ENCODE assay signal across 17 cellular contexts in genomic region chr19:35279985-35280821, GRCh38. TPM values are rescaled to one million over a fixed set of nuclear protein-coding genes. Genes with fewer than 3 reads are reported as not detected.
DNase-seq lines count a peak whose midpoint lies in the region; ATAC-seq and TF ChIP-seq lines count a peak whose summit lies in the region.
"Had no signal": no experiment of that assay in that cellular context is flagged by ENCODE, and none has a peak within 500 bp of the region (broad histone marks: within the 10 kb centered on the region; RNA-seq: fewer than 3 reads in every experiment).

No MANE protein-coding gene starts in this region.

- no peak overlapping the region for H3K27ac Mint-ChIP-seq in stimulated activated naive CD8-positive, alpha-beta T cell treated with anti-CD3 and anti-CD28 coated beads, Interleukin-15, amount 100 ng/mL, for 72 hours
- peak overlapping the region; percentile 75 for H3K27ac Mint-ChIP-seq in activated B cell treated with CpG ODN at 0.5 μM for 24 hours

- no peaks in the 10 kb centered on the region for H3K9me3 Mint-ChIP-seq in stimulated activated naive CD8-positive, alpha-beta T cell treated with anti-CD3 and anti-CD28 coated beads, Interleukin-15, amount 100 ng/mL, for 72 hours
- H3K9me3 Mint-ChIP-seq in activated B cell treated with CpG ODN at 0.5 μM for 24 hours: no peaks in the 10 kb centered on the region
- H3K9me3 Mint-ChIP-seq: activated T-cell treated with anti-CD3 and anti-CD28 coated beads, Interleukin-2, amount 50 U/mL, for 4 hours; neural crest cell had no signal

- peaks cover 42% of the 10 kb centered on the region for H3K27me3 Mint-ChIP-seq in stimulated activated naive CD8-positive, alpha-beta T cell treated with anti-CD3 and anti-CD28 coated beads, Interleukin-15, amount 100 ng/mL, for 72 hours
- H3K27me3 Mint-ChIP-seq in activated B cell treated with CpG ODN at 0.5 μM for 24 hours: no peaks in the 10 kb centered on the region

- H3K4me3 ChIP-seq in liver (ENCODE audit: low read depth in 1 of 3, low read length in 3 of 3) (no peak overlapping the region), aorta (ENCODE audit: low read length in 2 of 2) (no peak overlapping the region)

- H3K4me3 Mint-ChIP-seq in stimulated activated naive CD8-positive, alpha-beta T cell treated with anti-CD3 and anti-CD28 coated beads, Interleukin-15, amount 100 ng/mL, for 72 hours: no peak overlapping the region
- H3K4me3 Mint-ChIP-seq in activated B cell treated with CpG ODN at 0.5 μM for 24 hours: no peak overlapping the region
- H3K4me3 Mint-ChIP-seq: activated T-cell treated with anti-CD3 and anti-CD28 coated beads, Interleukin-2, amount 50 U/mL, for 4 hours; neural crest cell had no signal

- peaks cover 47% of the 10 kb centered on the region for H3K36me3 Mint-ChIP-seq in activated B cell treated with CpG ODN at 0.5 μM for 24 hours (ENCODE audit: low read depth)

- POLR2A ChIA-PET in activated B cell treated with CpG ODN at 0.5 μM for 24 hours (lab: Charles Lee): interaction anchor here (0.6 to 4.7 kb wide), 7 partner anchors 9 to 157 kb away, joined by 3 to 26 read pairs (median 7); partner anchors contain the start of gene FFAR1

- intact Hi-C loops in activated B cell treated with CpG ODN at 0.5 μM for 24 hours (cut with micrococcal nuclease) (loop anchor here (2.0 kb wide), 2 partner anchors 15 to 49 kb away; partner anchors contain the start of gene CD22), aorta (cut with DNase I) (loop anchor here (5.0 to 10.0 kb wide), 2 partner anchors 215 to 217 kb away; partner anchors contain the start of gene KRTDAP (in 1 of the 2))

- H3K36me3 ChIP-seq in liver (ENCODE audit: control insufficient read depth in 4 of 4, insufficient read depth in 3 of 4, low read depth in 1 of 4, low read length in 3 of 4) (peaks cover 0 to 13% (median 10%) of the 10 kb centered on the region in 4 donors), aorta (ENCODE audit: control insufficient read depth in 1 of 2, insufficient read depth in 2 of 2, low read length in 1 of 2) (peaks cover 3 to 6% of the 10 kb centered on the region in 2 donors)

- no peak for TF ChIP-seq CTCF in activated B cell treated with CpG ODN at 0.5 μM for 24 hours (IDR thresholded peaks at IDR 0.05)
- no peak for TF ChIP-seq CTCF in liver (IDR thresholded peaks at IDR 0.05; ENCODE audit: low read depth, low read length, missing input control)

- H3K27me3 ChIP-seq in liver (ENCODE audit: control insufficient read depth in 4 of 4, insufficient read depth in 4 of 4, low read length in 3 of 4) (no peaks in the 10 kb centered on the region), aorta (ENCODE audit: control insufficient read depth in 1 of 2, insufficient read depth in 2 of 2, low read length in 1 of 2) (no peaks in the 10 kb centered on the region)

- H3K4me1 Mint-ChIP-seq in stimulated activated naive CD8-positive, alpha-beta T cell treated with anti-CD3 and anti-CD28 coated beads, Interleukin-15, amount 100 ng/mL, for 72 hours: peaks cover 9% of the 10 kb centered on the region
- H3K4me1 Mint-ChIP-seq in activated B cell treated with CpG ODN at 0.5 μM for 24 hours: peaks cover 45% of the 10 kb centered on the region
- H3K4me1 Mint-ChIP-seq: neural crest cell had no signal

- no peak for TF ChIP-seq RAD21 in liver (IDR thresholded peaks at IDR 0.05)

- H3K27ac ChIP-seq in liver (ENCODE audit: low read depth in 1 of 2, low read length in 2 of 2): peak overlapping the region; percentile 81 to 95
- H3K27ac ChIP-seq in aorta (ENCODE audit: low read depth in 1 of 2, low read length in 2 of 2): no peak overlapping the region

- ATAC-seq in stimulated activated naive CD8-positive, alpha-beta T cell treated with anti-CD3 and anti-CD28 coated beads, Interleukin-15, amount 100 ng/mL, for 72 hours: peak; percentile 24
- no peak for ATAC-seq in stimulated activated naive CD8-positive, alpha-beta T cell treated with anti-CD3 and anti-CD28 coated beads, Interleukin-15, Interleukin-2, amounts not matched to agents 100 U/mL and 50 U/mL, for 24 hours
- ATAC-seq in activated B cell treated with CpG ODN at 0.5 μM for 24 hours (ENCODE audit: low read depth) (peak; percentile 33), aorta (ENCODE audit: low FRiP score) (peak; percentile 34), GM18517 (IDR thresholded peaks at IDR 0.05; ENCODE audit: unreplicated experiment) (no peak)
- ATAC-seq: activated T-cell treated with anti-CD3 and anti-CD28 coated beads, Interleukin-2, amount 50 U/mL, for 4 hours had no signal

- no peak for DNase-seq in stimulated activated naive CD8-positive, alpha-beta T cell treated with anti-CD3 and anti-CD28 coated beads, Interleukin-15, amount 100 ng/mL, for 72 hours
- DNase-seq in stimulated activated naive CD8-positive, alpha-beta T cell treated with anti-CD3 and anti-CD28 coated beads, Interleukin-15, Interleukin-2, amounts not matched to agents 100 U/mL and 50 U/mL, for 24 hours: no peak
- DNase-seq in activated B cell treated with CpG ODN at 0.5 μM for 24 hours (no peak), aorta (no peak), medulla oblongata (ENCODE audit: extremely low spot score) (no peak), occipital lobe (lab: John Stamatoyannopoulos, UW) (no peak)
- DNase-seq: activated CD4-positive, alpha-beta T cell treated with anti-CD3 and anti-CD28 coated beads, Interleukin-2, amount 50 U/mL, for 1 hour; activated T-cell treated with anti-CD3 and anti-CD28 coated beads, Interleukin-2, amount 50 U/mL, for 4 hours; cortex of kidney; hypothalamus; MM.1S; small intestine had no signal

- H3K9me3 ChIP-seq in liver (ENCODE audit: control insufficient read depth in 4 of 4, low read length in 3 of 4) (no peaks in the 10 kb centered on the region), aorta (ENCODE audit: control insufficient read depth, low read length) (no peaks in the 10 kb centered on the region)

- CTCF ChIA-PET in activated B cell treated with CpG ODN at 0.5 μM for 24 hours (lab: Charles Lee): interaction anchor here (1.5 kb wide), 1 partner anchor 189 kb away, joined by 4 read pairs; no protein-coding TSS in a partner anchor

- H3K9ac ChIP-seq in liver (ENCODE audit: low read depth in 1 of 2, low read length in 2 of 2): no peak overlapping the region

- peaks cover 22 to 40% (median 32%) of the 10 kb centered on the region in 4 donors for H3K4me1 ChIP-seq in liver (ENCODE audit: control insufficient read depth in 4 of 4, insufficient read depth in 4 of 4, low read length in 3 of 4)
- H3K4me1 ChIP-seq in aorta (ENCODE audit: control insufficient read depth in 1 of 2, insufficient read depth in 2 of 2, low read length in 2 of 2): no peaks in the 10 kb centered on the region

- WGBS in liver: 52% methylated on average over 12 of the region's 12 CpGs
- 46 to 53% methylated on average over 12 of the region's 12 CpGs for WGBS in aorta, 2 donors

TF ChIP-seq in liver, 16 proteins besides CTCF, POLR2A, EP300 and RAD21 (continues in another document):
- TF ChIP-seq FOXA1 (IDR thresholded peaks at IDR 0.05) (no peak), ZBTB33 (IDR thresholded peaks at IDR 0.05) (no peak), ATF3 (IDR thresholded peaks at IDR 0.05) (peak; percentile 85), NR2F2 (IDR thresholded peaks at IDR 0.05) (peak; percentile 36), SP1 (IDR thresholded peaks at IDR 0.05) (peak; percentile 76), HNF4G (IDR thresholded peaks at IDR 0.05) (no peak), RXRA (IDR thresholded peaks at IDR 0.05) (peak; percentile 80 to 85)

RNA-seq across cellular contexts. Expression of gene HAMP, which starts 2.1 kb away (rescaled TPM):
- total RNA-seq in activated B cell treated with CpG ODN at 0.5 μM for 24 hours (1.3 and 2.2 TPM in 2 replicates), liver (100 to 1,000 TPM in 1 of 2 donors, 10 to 100 TPM in 1; 18.8 to 204 TPM), aorta (1 to 10 TPM in 1 of 2 donors, not detected in 1; 2.5 TPM), occipital lobe (not detected)
- polyA plus RNA-seq in liver (1,000 to 10,000 TPM in 1 of 2 donors, 100 to 1,000 TPM in 1; 509 to 1,000 TPM), aorta (not detected)
- total RNA-seq: lower leg skin, subcutaneous adipose tissue had no signal

RNA-seq across cellular contexts. Expression of gene USF2, which starts 11.4 kb away (rescaled TPM):
- total RNA-seq in activated B cell treated with CpG ODN at 0.5 μM for 24 hours (233 and 236 TPM in 2 replicates), liver (10 to 100 TPM; 31.6 to 80.2 TPM), aorta (100 to 1,000 TPM in 1 of 2 donors, 10 to 100 TPM in 1; 85.3 to 107 TPM), occipital lobe (36.0 TPM)
- polyA plus RNA-seq in liver (10 to 100 TPM; 22.8 to 85.9 TPM), aorta (100 to 1,000 TPM; 101 to 148 TPM)

RNA-seq across cellular contexts. Expression of gene MAG, which starts 11.8 kb away (rescaled TPM):
- total RNA-seq in activated B cell treated with CpG ODN at 0.5 μM for 24 hours (0.22 and 0.31 TPM in 2 replicates), liver (1 to 10 TPM in 1 of 2 donors, under 1 TPM in 1; 0.33 to 3.9 TPM), aorta (under 1 TPM in 1 of 2 donors, not detected in 1; 0.42 TPM), occipital lobe (0.47 TPM)
- polyA plus RNA-seq in liver (under 1 TPM in 1 of 2 donors, not detected in 1; 0.29 TPM), aorta (not detected)
- total RNA-seq: neural crest cell, subcutaneous adipose tissue had no signal
- polyA plus RNA-seq: small intestine had no signal

RNA-seq across cellular contexts. Expression of gene LSR, which starts 31.4 kb away (rescaled TPM):
- total RNA-seq in activated B cell treated with CpG ODN at 0.5 μM for 24 hours (16.4 and 18.0 TPM in 2 replicates), liver (10 to 100 TPM; 33.7 to 48.6 TPM), aorta (10 to 100 TPM in 1 of 2 donors, 1 to 10 TPM in 1; 9.8 to 13.1 TPM), occipital lobe (3.1 TPM)
- polyA plus RNA-seq in liver (100 to 1,000 TPM in 1 of 2 donors, 10 to 100 TPM in 1; 47.3 to 150 TPM), aorta (10 to 100 TPM in 1 of 2 donors, 1 to 10 TPM in 1; 5.8 to 12.4 TPM)

RNA-seq across cellular contexts. Expression of gene CD22, which starts 48.8 kb away (rescaled TPM):
- 920 and 1,096 TPM in 2 replicates for total RNA-seq in activated B cell treated with CpG ODN at 0.5 μM for 24 hours
- 1 to 10 TPM; 2.0 to 4.1 TPM for total RNA-seq in liver
- under 1 TPM; 0.15 to 0.65 TPM for polyA plus RNA-seq in liver
- 1 to 10 TPM; 2.9 to 3.1 TPM for total RNA-seq in aorta
- polyA plus RNA-seq in aorta: under 1 TPM in 1 of 2 donors, not detected in 1; 0.75 TPM
- not detected for total RNA-seq in occipital lobe
- total RNA-seq: neural crest cell had no signal

Comparison
In these comparisons a context has a peak if more than half of its experiments do, and no peak if none do; other contexts are left out.
1. ATAC-seq: peak in stimulated activated naive CD8-positive, alpha-beta T cell treated with anti-CD3 and anti-CD28 coated beads, Interleukin-15, amount 100 ng/mL, for 72 hours (single experiment), activated B cell treated with CpG ODN at 0.5 μM for 24 hours (single experiment) and aorta (single experiment); none in stimulated activated naive CD8-positive, alpha-beta T cell treated with anti-CD3 and anti-CD28 coated beads, Interleukin-15, Interleukin-2, amounts not matched to agents 100 U/mL and 50 U/mL, for 24 hours (single experiment) and GM18517 (single experiment).
2. H3K27ac ChIP-seq: peak in liver (2 of 2); none in aorta (0 of 2).